In genomic region chr9:132945186-132946130, GRCh38 we compare ENCODE assay signal across 8 cellular contexts. TPM values are rescaled to one million over a fixed set of nuclear protein-coding genes. Genes with fewer than 3 reads are reported as not detected.
A peak's percentile ranks its signal among the peaks of the same experiment; 100 is the strongest.
DNase-seq lines count a peak whose midpoint lies in the region; ATAC-seq, FAIRE-seq and TF ChIP-seq lines count a peak whose summit lies in the region.

No MANE protein-coding gene starts in this region.

- H3K79me2 ChIP-seq in OCI-LY3 (ENCODE audit: low read length) = peaks cover 40% of the 10 kb centered on the region

- peak overlapping the region; percentile 70 for H3K4me2 ChIP-seq in OCI-LY3 (ENCODE audit: low read length)

- H2AFZ ChIP-seq in OCI-LY3 (ENCODE audit: low read depth, low read length) = peak overlapping the region; percentile 70; the same call in 1 of the 2 replicates

- FAIRE-seq in GM12891 (lab: Jason Lieb, UNC) = peak; percentile 9

- no peak for TF ChIP-seq POLR2A in GM12891 (IDR thresholded peaks at IDR 0.05; ENCODE audit: low read depth, low read length)
- no peak for TF ChIP-seq POLR2A in esophagus muscularis mucosa (IDR thresholded peaks at IDR 0.05; ENCODE audit: low read depth)

- no peak for DNase-seq in GM12891 (ENCODE audit: insufficient read length, low spot score)
- no peak for DNase-seq in esophagus muscularis mucosa (ENCODE audit: extremely low spot score)
- DNase-seq in psoas muscle = no peak
- no peak for DNase-seq in NCI-H146 (lab: John Stamatoyannopoulos, UW)
- DNase-seq in DMS153 (lab: John Stamatoyannopoulos, UW) = no peak
- no peak for DNase-seq in NOMO-1 (lab: John Stamatoyannopoulos, UW; ENCODE audit: unreplicated experiment in 2 of 2)
- DNase-seq in NCI-H1092 (lab: John Stamatoyannopoulos, UW) = no peak

- intact Hi-C loops in esophagus muscularis mucosa (cut with DNase I) (loop anchor here (5.0 to 10.0 kb wide), 2 partner anchors 68 to 79 kb away; partner anchors contain the start of genes AK8 and SPACA9), psoas muscle (cut with DNase I) (no loop called here)

- H3K4me1 ChIP-seq in OCI-LY3 (ENCODE audit: low read length) = peaks cover 25% of the 10 kb centered on the region
- peaks cover 28 to 34% (median 31%) of the 10 kb centered on the region in 4 donors for H3K4me1 ChIP-seq in esophagus muscularis mucosa
- H3K4me1 ChIP-seq in psoas muscle = peaks cover 23% of the 10 kb centered on the region

- H3K9me3 ChIP-seq in OCI-LY3 (ENCODE audit: insufficient read depth, low read length) = no peaks in the 10 kb centered on the region
- no peaks in the 10 kb centered on the region for H3K9me3 ChIP-seq in esophagus muscularis mucosa
- H3K9me3 ChIP-seq in psoas muscle = no peaks in the 10 kb centered on the region

- peak overlapping the region; percentile 67 for H3K9ac ChIP-seq in OCI-LY3 (ENCODE audit: low read length)

- TF ChIP-seq EP300 in esophagus muscularis mucosa (IDR thresholded peaks at IDR 0.05) = no peak

- no peak for ATAC-seq in psoas muscle

- H3K36me3 ChIP-seq in OCI-LY3 (replicated peaks; ENCODE audit: low read depth, low read length) (no peaks in the 10 kb centered on the region), esophagus muscularis mucosa (no peaks in the 10 kb centered on the region), psoas muscle (ENCODE audit: insufficient read depth in 1 of 2, low read depth in 1 of 2) (no peaks in the 10 kb centered on the region)

- H3K27me3 ChIP-seq in OCI-LY3 (ENCODE audit: low read depth, low read length) (no peaks in the 10 kb centered on the region), esophagus muscularis mucosa (no peaks in the 10 kb centered on the region), psoas muscle (ENCODE audit: insufficient read depth in 3 of 3, low read length in 2 of 3) (no peaks in the 10 kb centered on the region)

- peak overlapping the region; percentile 92 for H3K4me3 ChIP-seq in OCI-LY3 (ENCODE audit: low read length)
- peak overlapping the region; percentile 88 to 99 (median 96) for H3K4me3 ChIP-seq in esophagus muscularis mucosa
- H3K4me3 ChIP-seq in psoas muscle = peak overlapping the region; percentile 78

- TF ChIP-seq CTCF in OCI-LY3 (IDR thresholded peaks at IDR 0.05; ENCODE audit: low read depth, low read length) = no peak
- TF ChIP-seq CTCF in esophagus muscularis mucosa (IDR thresholded peaks at IDR 0.05) = no peak
- no peak for TF ChIP-seq CTCF in psoas muscle (IDR thresholded peaks at IDR 0.05)

- no peak overlapping the region for H3K27ac ChIP-seq in OCI-LY3 (ENCODE audit: low read length)
- peak overlapping the region; percentile 92 to 96 (median 94) for H3K27ac ChIP-seq in esophagus muscularis mucosa (replicated peaks in 1 of 4)
- peak overlapping the region; percentile 96 for H3K27ac ChIP-seq in psoas muscle

- WGBS in esophagus muscularis mucosa = 67% methylated on average over 23 of the region's 23 CpGs
- 66 to 68% (median 67%) methylated on average over 23 of the region's 23 CpGs for WGBS in psoas muscle, 3 donors

- H4K20me1 ChIP-seq in OCI-LY3 (ENCODE audit: insufficient read depth, low read length) = peaks cover 17% of the 10 kb centered on the region; the same call in 1 of the 2 replicates

TF ChIP-seq in GM12891, 5 proteins besides CTCF, POLR2A, EP300 and RAD21:
- TF ChIP-seq POU2F2 (IDR thresholded peaks at IDR 0.05; ENCODE audit: low read depth, low read length) (no peak), POLR2AphosphoS5 (IDR thresholded peaks at IDR 0.05; ENCODE audit: low read depth, low read length) (no peak), PAX5 (IDR thresholded peaks at IDR 0.05; ENCODE audit: insufficient read depth, low read length, severe bottlenecking) (no peak), TAF1 (IDR thresholded peaks at IDR 0.05; ENCODE audit: low read depth, low read length) (no peak), SPI1 (IDR thresholded peaks at IDR 0.05; ENCODE audit: low read depth, low read length) (no peak)
TF ChIP-seq in GM12891: peak in this region for 0.

RNA-seq across cellular contexts. Expression of gene TSC1, which starts 1.0 kb away (rescaled TPM):
- polyA plus RNA-seq in GM12891 (2012; ENCODE audit: low read depth, missing spikeins) = 12.5 TPM
- total RNA-seq in esophagus muscularis mucosa (10 to 100 TPM; 25.0 to 36.9 (median 30.6) TPM), psoas muscle (10 to 100 TPM; 20.8 to 38.4 (median 30.0) TPM)
- 10 to 100 TPM; 13.1 to 33.7 (median 13.3) TPM for polyA plus RNA-seq in psoas muscle

RNA-seq across cellular contexts. Expression of gene GFI1B, which starts 33.0 kb away (rescaled TPM):
- polyA plus RNA-seq in GM12891 (2012; ENCODE audit: low read depth, missing spikeins) = not detected
- total RNA-seq in esophagus muscularis mucosa (under 1 TPM in 1 of 4 donors, not detected in 3; 0.17 TPM), psoas muscle (not detected)
- under 1 TPM; 0.07 to 0.14 (median 0.12) TPM for polyA plus RNA-seq in psoas muscle
